In genomic region chr9:132370592-132370991, GRCh38 we compare ENCODE assay signal across 1 cellular context.
TF ChIP-seq lines count a peak whose summit lies in the region.

No MANE protein-coding gene starts in this region.

TF ChIP-seq in GM12878, 131 proteins besides CTCF, POLR2A, EP300 and RAD21 (continued from another document):
- TF ChIP-seq, protein P1, sequence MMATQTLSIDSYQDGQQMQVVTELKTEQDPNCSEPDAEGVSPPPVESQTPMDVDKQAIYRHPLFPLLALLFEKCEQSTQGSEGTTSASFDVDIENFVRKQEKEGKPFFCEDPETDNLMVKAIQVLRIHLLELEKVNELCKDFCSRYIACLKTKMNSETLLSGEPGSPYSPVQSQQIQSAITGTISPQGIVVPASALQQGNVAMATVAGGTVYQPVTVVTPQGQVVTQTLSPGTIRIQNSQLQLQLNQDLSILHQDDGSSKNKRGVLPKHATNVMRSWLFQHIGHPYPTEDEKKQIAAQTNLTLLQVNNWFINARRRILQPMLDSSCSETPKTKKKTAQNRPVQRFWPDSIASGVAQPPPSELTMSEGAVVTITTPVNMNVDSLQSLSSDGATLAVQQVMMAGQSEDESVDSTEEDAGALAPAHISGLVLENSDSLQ (IDR thresholded peaks at IDR 0.05): peak; percentile 65
